In genomic region chr9:21549251-21549765, GRCh38 we compare ENCODE assay signal across 1 cellular context.
TF ChIP-seq lines count a peak whose summit lies in the region.

No MANE protein-coding gene starts in this region.

TF ChIP-seq in H1, 55 proteins besides CTCF, POLR2A, EP300 and RAD21 (continued from another document):
- TF ChIP-seq POLR2AphosphoS5 (IDR thresholded peaks at IDR 0.05; ENCODE audit: low read depth, low read length) (no peak), ATF3 (IDR thresholded peaks at IDR 0.05; ENCODE audit: insufficient read depth, low read depth, low read length) (no peak), YY1 (IDR thresholded peaks at IDR 0.05; ENCODE audit: low read depth, low read length) (no peak), E2F6 (IDR thresholded peaks at IDR 0.05) (no peak), SIRT6 (IDR thresholded peaks at IDR 0.05; ENCODE audit: low read length) (no peak), EGR1 (IDR thresholded peaks at IDR 0.05; ENCODE audit: borderline replicate concordance, low read depth, low read length) (no peak), ASH2L (IDR thresholded peaks at IDR 0.05; ENCODE audit: low read length) (no peak), SP1 (IDR thresholded peaks at IDR 0.05; ENCODE audit: low read depth, low read length) (no peak)
